2 cellular contexts compared by ENCODE assay signal in the genomic region with DNA sequence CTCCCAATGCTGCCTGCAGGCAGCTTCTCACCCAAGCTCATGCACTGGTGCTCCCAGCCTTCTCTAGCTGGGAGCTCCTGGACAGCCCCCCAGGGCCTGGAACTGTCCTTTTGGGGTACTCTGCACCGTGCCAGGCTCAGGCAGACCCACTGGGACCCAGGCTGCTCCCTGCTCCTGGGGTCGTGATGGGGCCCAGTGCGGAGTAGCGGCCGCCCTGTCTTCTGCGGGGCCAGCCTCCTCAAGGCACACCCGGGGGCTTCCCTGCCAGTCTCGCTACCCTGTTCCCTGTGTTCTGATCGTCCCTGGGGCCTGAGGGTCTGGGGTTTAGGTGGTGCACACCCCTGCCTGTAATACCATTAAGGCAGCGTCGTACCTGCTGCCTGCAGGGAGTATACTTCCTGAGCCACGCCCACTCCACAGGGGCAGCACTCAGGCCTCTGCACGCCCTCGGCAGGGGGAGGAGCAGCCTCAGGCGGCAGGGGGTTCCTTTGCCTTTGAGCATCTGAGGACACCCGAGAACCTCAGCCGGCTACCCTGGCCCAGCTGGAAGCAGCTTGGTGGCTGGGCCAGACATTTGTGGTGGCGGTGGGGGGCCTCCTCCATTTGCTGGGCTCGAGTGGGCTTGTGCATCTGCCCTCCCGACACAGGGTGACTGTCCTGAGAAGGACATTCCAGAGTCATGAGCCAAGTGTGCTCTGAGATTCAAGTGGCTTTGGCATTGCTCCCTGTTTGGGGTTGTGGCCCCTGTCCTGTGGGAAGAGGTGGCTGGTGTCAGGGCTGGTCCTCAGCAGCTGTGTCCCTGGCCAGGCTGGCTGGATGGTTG.
TF ChIP-seq lines count a peak whose summit lies in the region.

No MANE protein-coding gene starts in this region.

TF ChIP-seq in HCT116, 20 proteins besides CTCF, POLR2A, EP300 and RAD21:
- TF ChIP-seq ELF1 (IDR thresholded peaks at IDR 0.05; ENCODE audit: borderline replicate concordance, low read depth), result no peak
- no peak for TF ChIP-seq ZNF274 (IDR thresholded peaks at IDR 0.05; ENCODE audit: low read depth, low read length)
- TF ChIP-seq CBX3 (IDR thresholded peaks at IDR 0.05; ENCODE audit: low read depth), result no peak
- no peak for TF ChIP-seq EZH2 (IDR thresholded peaks at IDR 0.05)

TF ChIP-seq in H1, 55 proteins besides CTCF, POLR2A, EP300 and RAD21:
- no peak for TF ChIP-seq TAF1 (IDR thresholded peaks at IDR 0.05; ENCODE audit: low read depth, low read length)
- no peak for TF ChIP-seq FOSL1 (IDR thresholded peaks at IDR 0.05; ENCODE audit: insufficient read depth, low read depth, low read length)
- no peak for TF ChIP-seq SAP30 (IDR thresholded peaks at IDR 0.05; ENCODE audit: insufficient read depth, insufficient replicate concordance, low read length)
- no peak for TF ChIP-seq JUN (IDR thresholded peaks at IDR 0.05; ENCODE audit: low read depth, low read length)
- TF ChIP-seq NANOG (IDR thresholded peaks at IDR 0.05; ENCODE audit: insufficient read depth, low read depth, low read length, poor library complexity, severe bottlenecking), result no peak
- TF ChIP-seq, protein P1, sequence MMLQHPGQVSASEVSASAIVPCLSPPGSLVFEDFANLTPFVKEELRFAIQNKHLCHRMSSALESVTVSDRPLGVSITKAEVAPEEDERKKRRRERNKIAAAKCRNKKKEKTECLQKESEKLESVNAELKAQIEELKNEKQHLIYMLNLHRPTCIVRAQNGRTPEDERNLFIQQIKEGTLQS (IDR thresholded peaks at IDR 0.05; ENCODE audit: insufficient read depth, low read depth, low read length), result no peak
- TF ChIP-seq RBBP5 (IDR thresholded peaks at IDR 0.05; ENCODE audit: borderline replicate concordance, low read depth, low read length), result no peak
- no peak for TF ChIP-seq HDAC2 (IDR thresholded peaks at IDR 0.05; ENCODE audit: borderline replicate concordance in 1 of 2, low read depth in 2 of 2, low read length in 2 of 2)
- no peak for TF ChIP-seq BACH1 (IDR thresholded peaks at IDR 0.05; ENCODE audit: low read length)
